22 cellular contexts compared by ENCODE assay signal in genomic region chr3:16179261-16179660, GRCh38. TPM values are rescaled to one million over a fixed set of nuclear protein-coding genes. Genes with fewer than 3 reads are reported as not detected.
"Had no signal": no experiment of that assay in that cellular context is flagged by ENCODE, and none has a peak within 500 bp of the region (broad histone marks: within the 10 kb centered on the region; RNA-seq: fewer than 3 reads in every experiment).

No MANE protein-coding gene starts in this region.

- H3K27me3 ChIP-seq: cardiac muscle cell, right atrium auricular region, testis, upper lobe of right lung had no signal

- H3K4me3 Mint-ChIP-seq: activated CD4-positive, alpha-beta T cell treated with anti-CD3 and anti-CD28 coated beads, Interleukin-2, amount 10 ng/mL, durations not matched to agents 24 days and 14 days; naive thymus-derived CD4-positive, alpha-beta T cell; neural progenitor cell; stimulated activated naive CD8-positive, alpha-beta T cell treated with anti-CD3 and anti-CD28 coated beads, Interleukin-15, Interleukin-2, amounts not matched to agents 100 ng/mL and 50 ng/mL, for 24 hours had no signal

- H3K9ac ChIP-seq: neural progenitor cell had no signal

- H3K4me3 ChIP-seq: cardiac muscle cell, neural progenitor cell, prostate gland, skin epidermis, testis had no signal

- H3K27ac ChIP-seq: cardiac muscle cell, neural progenitor cell, prostate gland, testis, upper lobe of right lung had no signal

- H3K27ac Mint-ChIP-seq: activated CD4-positive, alpha-beta T cell treated with anti-CD3 and anti-CD28 coated beads, Interleukin-2, amount 10 ng/mL, durations not matched to agents 24 days and 14 days; immature natural killer cell; neural progenitor cell; stimulated activated naive CD8-positive, alpha-beta T cell treated with anti-CD3 and anti-CD28 coated beads, Interleukin-15, Interleukin-2, amounts not matched to agents 100 ng/mL and 50 ng/mL, for 24 hours had no signal

- H3K36me3 ChIP-seq: cardiac muscle cell, neural progenitor cell, prostate gland, upper lobe of right lung had no signal

- H3K9me3 Mint-ChIP-seq: activated CD4-positive, alpha-beta T cell treated with anti-CD3 and anti-CD28 coated beads, Interleukin-2, amount 10 ng/mL, durations not matched to agents 24 days and 14 days; immature natural killer cell; neural progenitor cell; stimulated activated naive CD8-positive, alpha-beta T cell treated with anti-CD3 and anti-CD28 coated beads, Interleukin-15, Interleukin-2, amounts not matched to agents 100 ng/mL and 50 ng/mL, for 24 hours had no signal

- ATAC-seq: left ventricle myocardium superior; naive thymus-derived CD4-positive, alpha-beta T cell; upper lobe of right lung had no signal

- H3K36me3 Mint-ChIP-seq: immature natural killer cell; naive thymus-derived CD4-positive, alpha-beta T cell; neural progenitor cell had no signal

- DNase-seq: activated CD4-positive, alpha-beta T cell treated with anti-CD3 and anti-CD28 coated beads, Interleukin-2, amount 10 ng/mL, durations not matched to agents 24 days and 14 days; activated CD8-positive, alpha-beta memory T cell treated with anti-CD3 and anti-CD28 coated beads, Interleukin-2, amount 50 U/mL, for 4 hours; activated effector memory CD4-positive, alpha-beta T cell treated with Interleukin-2 at 50 U/mL for 16 hours; activated naive CD4-positive, alpha-beta T cell treated with anti-CD3 and anti-CD28 coated beads, Interleukin-2, amount 50 U/mL, for 16 hours; activated T-cell treated with anti-CD3 and anti-CD28 coated beads, Interleukin-2, amount 50 U/mL, for 48 hours; immature natural killer cell; kidney glomerular epithelial cell; left ventricle myocardium superior; mesendoderm; naive thymus-derived CD4-positive, alpha-beta T cell; stimulated activated CD4-positive, alpha-beta T cell treated with anti-CD3 and anti-CD28 coated beads, Interleukin-15, amount 100 ng/mL, for 24 hours; stimulated activated CD4-positive, alpha-beta T cell treated with anti-CD3 and anti-CD28 coated beads, Interleukin-2, amount 100 ng/mL, for 48 hours; T1000; testis; upper lobe of right lung had no signal

- H3K4me2 ChIP-seq: neural progenitor cell had no signal

- H3K9me3 ChIP-seq: prostate gland, right atrium auricular region, testis, upper lobe of right lung had no signal

- H3K4me1 ChIP-seq: neural progenitor cell, prostate gland had no signal

RNA-seq across cellular contexts. Expression of gene GALNT15, which starts 4.8 kb away (rescaled TPM):
- total RNA-seq: activated CD4-positive, alpha-beta T cell treated with anti-CD3 and anti-CD28 coated beads, Interleukin-2, amount 10 ng/mL, durations not matched to agents 24 days and 14 days; T-helper 1 cell treated with Interleukin-12 subunit alpha and Interleukin-12 subunit beta and Interleukin-4 antibody, amounts not matched to agents 30 ng/mL and 1 ng/mL, for 36 hours had no signal
- polyA plus RNA-seq: immature natural killer cell; naive thymus-derived CD4-positive, alpha-beta T cell had no signal
